ENCODE assay signal across 1 cellular context in the genomic region with DNA sequence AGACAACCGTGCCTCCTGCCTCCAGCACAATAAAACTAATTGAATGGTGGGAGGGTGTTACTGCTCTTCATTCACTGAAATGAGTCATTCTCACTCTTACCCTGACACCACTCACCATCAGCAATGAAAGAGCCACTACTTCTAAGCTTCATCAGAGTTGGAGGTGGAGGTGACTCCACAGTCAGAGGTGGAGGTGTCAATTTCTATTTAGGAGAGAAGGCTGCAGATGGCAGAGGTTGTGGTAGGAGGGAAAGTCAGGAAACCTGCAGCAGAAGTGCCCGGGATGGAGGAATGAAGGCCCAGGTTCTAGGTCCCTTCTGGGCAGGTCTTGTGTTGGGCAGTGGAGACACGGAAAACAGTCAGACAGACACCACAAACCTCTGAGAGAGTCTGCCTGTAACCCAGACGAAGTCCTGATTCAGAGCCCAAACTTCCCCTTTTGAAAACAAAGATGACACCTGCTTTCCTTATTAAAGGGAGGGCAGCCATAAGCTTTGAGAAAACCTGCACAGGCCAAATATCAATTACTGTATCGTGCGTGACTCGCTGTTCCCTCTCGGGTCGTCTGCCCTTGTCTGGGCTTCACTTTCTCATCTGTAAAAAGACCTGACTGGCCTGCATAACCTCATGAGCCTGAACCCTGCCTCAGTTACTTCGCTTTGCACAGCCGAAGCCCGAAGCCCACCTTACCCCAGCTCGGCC.
TF ChIP-seq lines count a peak whose summit lies in the region.

No MANE protein-coding gene starts in this region.

TF ChIP-seq in H1, 55 proteins besides CTCF, POLR2A, EP300 and RAD21:
- peak; percentile 86 for TF ChIP-seq SAP30 (IDR thresholded peaks at IDR 0.05; ENCODE audit: insufficient read depth, insufficient replicate concordance, low read length)
- no peak for TF ChIP-seq KDM4A (IDR thresholded peaks at IDR 0.05; ENCODE audit: low read depth, low read length, severe bottlenecking)
TF ChIP-seq in H1: peak in this region for 1.
